In the genomic region with DNA sequence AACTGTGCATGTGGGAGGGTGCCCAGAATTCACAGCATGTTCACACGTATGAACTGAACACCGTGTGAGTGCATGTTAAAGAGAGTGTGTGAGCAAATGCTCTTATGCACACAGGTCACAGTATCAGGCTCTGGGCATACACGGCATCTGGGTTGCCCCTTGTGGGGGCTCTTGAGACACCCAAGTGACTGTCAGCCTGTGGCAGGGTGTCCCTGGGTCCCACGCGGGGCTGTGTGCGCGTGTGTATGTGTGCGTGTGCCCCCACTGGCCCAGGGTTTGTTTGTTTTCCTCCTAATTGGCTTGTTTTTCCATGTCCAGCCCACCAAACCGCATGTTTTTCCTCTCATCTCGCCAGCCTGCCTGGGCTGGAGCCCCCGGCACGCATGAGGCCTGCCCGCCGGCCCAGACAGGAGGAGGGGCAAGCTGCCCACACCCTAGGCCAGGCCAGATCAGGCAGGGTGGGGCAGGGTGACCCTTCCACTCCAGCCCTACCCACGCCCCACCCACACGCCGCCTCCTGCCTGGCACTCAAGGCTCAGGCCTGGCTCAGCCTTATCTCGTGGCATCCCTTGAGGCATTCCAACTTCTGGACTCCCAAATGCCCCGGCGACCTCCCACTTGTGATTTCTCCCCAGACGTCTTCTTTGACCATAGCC, we compare ENCODE assay signal across 19 cellular contexts. TPM values are rescaled to one million over a fixed set of nuclear protein-coding genes. Genes with fewer than 3 reads are reported as not detected.
DNase-seq lines count a peak whose midpoint lies in the region; ATAC-seq, FAIRE-seq and TF ChIP-seq lines count a peak whose summit lies in the region.
"Had no signal": no experiment of that assay in that cellular context is flagged by ENCODE, and none has a peak within 500 bp of the region (broad histone marks: within the 10 kb centered on the region; RNA-seq: fewer than 3 reads in every experiment).

No MANE protein-coding gene starts in this region.

- H3K27ac ChIP-seq in GM23338 (ENCODE audit: low read depth) (no peak overlapping the region), caudate nucleus (ENCODE audit: low read depth, low read length) (peak overlapping the region; percentile 4), kidney (ENCODE audit: low read depth in 2 of 2, low read length in 2 of 2) (peak overlapping the region in 1 of 2 donors; percentile 34), psoas muscle (peak overlapping the region; percentile 96), GM23248 (no peak overlapping the region)

- in situ Hi-C loops in GM23248 (cut with MboI) = no loop called here

- H3K4me1 ChIP-seq in GM23338 (ENCODE audit: insufficient read depth) (peaks cover 23% of the 10 kb centered on the region), kidney (ENCODE audit: control insufficient read depth in 1 of 2, insufficient read depth in 1 of 2, low read depth in 1 of 2, low read length in 2 of 2) (peaks cover 3 to 11% of the 10 kb centered on the region in 2 donors), psoas muscle (peaks cover 53% of the 10 kb centered on the region), GM23248 (ENCODE audit: insufficient read depth) (no peaks in the 10 kb centered on the region)

- no peaks in the 10 kb centered on the region for H3F3A ChIP-seq in GM23338 (replicated peaks; ENCODE audit: low read depth)
- no peaks in the 10 kb centered on the region for H3F3A ChIP-seq in GM23248 (ENCODE audit: insufficient read depth)

- H3K9me2 ChIP-seq in GM23338 (ENCODE audit: insufficient read depth) = no peaks in the 10 kb centered on the region
- no peaks in the 10 kb centered on the region for H3K9me2 ChIP-seq in GM23248 (ENCODE audit: insufficient read depth)

- TF ChIP-seq CTCF in GM23338 (conservative IDR thresholded peaks at IDR 0.05; ENCODE audit: low read depth in 2 of 2) (no peak), kidney (IDR thresholded peaks at IDR 0.05; ENCODE audit: borderline replicate concordance, extremely low read depth, insufficient read depth) (no peak), psoas muscle (IDR thresholded peaks at IDR 0.05) (no peak)

- no peak overlapping the region for H3K4me3 ChIP-seq in GM23338
- H3K4me3 ChIP-seq in kidney (ENCODE audit: low read length in 2 of 2) = no peak overlapping the region
- peak overlapping the region; percentile 50 for H3K4me3 ChIP-seq in psoas muscle
- no peak overlapping the region for H3K4me3 ChIP-seq in GM23248
- H3K4me3 ChIP-seq: MG63 had no signal

- H3K4me3 Mint-ChIP-seq in GM23338 = no peak overlapping the region; the same call in 2 of the 3 replicates
- H3K4me3 Mint-ChIP-seq in activated T-cell treated with anti-CD3 and anti-CD28 coated beads, Interleukin-2, amount 50 U/mL, for 4 hours = no peak overlapping the region
- H3K4me3 Mint-ChIP-seq: activated T-cell treated with anti-CD3 and anti-CD28 coated beads, Interleukin-2, amount 50 U/mL, for 24 hours; CD4-positive, CD25-positive, alpha-beta regulatory T cell; stimulated activated naive CD8-positive, alpha-beta T cell treated with anti-CD3 and anti-CD28 coated beads, Interleukin-15, amount 100 ng/mL, for 72 hours had no signal

- H2AFZ ChIP-seq in GM23338 (no peak overlapping the region), GM23248 (no peak overlapping the region)

- ATAC-seq in GM23338 = no peak
- ATAC-seq in psoas muscle = no peak
- no peak for ATAC-seq in GM21360 (IDR thresholded peaks at IDR 0.05; ENCODE audit: unreplicated experiment)
- no peak for ATAC-seq in activated T-cell treated with anti-CD3 and anti-CD28 coated beads, Interleukin-2, amount 50 U/mL, for 4 hours

- H3K27me3 ChIP-seq in GM23338 (ENCODE audit: insufficient read depth) (no peaks in the 10 kb centered on the region), psoas muscle (ENCODE audit: insufficient read depth in 3 of 3, low read length in 2 of 3) (no peaks in the 10 kb centered on the region), GM23248 (replicated peaks; ENCODE audit: insufficient read depth) (no peaks in the 10 kb centered on the region)
- H3K27me3 ChIP-seq: MG63 had no signal

- intact Hi-C loops in kidney (cut with DNase I) = no loop called here
- intact Hi-C loops in psoas muscle (cut with DNase I) = no loop called here

- no peaks in the 10 kb centered on the region for H3K79me2 ChIP-seq in GM23338 (replicated peaks; ENCODE audit: insufficient read depth)
- H3K79me2 ChIP-seq in GM23248 (ENCODE audit: insufficient read depth) = no peaks in the 10 kb centered on the region

- H3K27ac Mint-ChIP-seq in GM23338 = no peak overlapping the region
- H3K27ac Mint-ChIP-seq: activated T-cell treated with anti-CD3 and anti-CD28 coated beads, Interleukin-2, amount 50 U/mL, for 24 hours; CD4-positive, CD25-positive, alpha-beta regulatory T cell had no signal

- H3K4me1 Mint-ChIP-seq in GM23338 = peaks cover 41% of the 10 kb centered on the region
- H3K4me1 Mint-ChIP-seq in activated T-cell treated with anti-CD3 and anti-CD28 coated beads, Interleukin-2, amount 50 U/mL, for 4 hours (ENCODE audit: low read depth) = no peaks in the 10 kb centered on the region
- H3K4me1 Mint-ChIP-seq: CD4-positive, CD25-positive, alpha-beta regulatory T cell; stimulated activated naive CD8-positive, alpha-beta T cell treated with anti-CD3 and anti-CD28 coated beads, Interleukin-15, amount 100 ng/mL, for 72 hours had no signal

- 55 to 77% (median 67%) methylated on average over 21 of the region's 21 CpGs for WGBS in psoas muscle, 3 donors
- WGBS in GM23248 (ENCODE audit: low coverage in 1 of 2, low lambda C conversion rate in 2 of 2, missing lambda C conversion rate in 2 of 2), 2 experiments = 87 to 88% methylated on average over 16 to 21 of the region's 21 CpGs

- FAIRE-seq in kidney (lab: Jason Lieb, UNC) = no peak

- H3K36me3 ChIP-seq in GM23338 (ENCODE audit: insufficient read depth) (no peaks in the 10 kb centered on the region), kidney (ENCODE audit: control insufficient read depth in 1 of 2, insufficient read depth in 2 of 2, low read length in 2 of 2) (no peaks in the 10 kb centered on the region), psoas muscle (ENCODE audit: insufficient read depth in 1 of 2, low read depth in 1 of 2) (peaks cover 0 to 32% of the 10 kb centered on the region in 2 donors), GM23248 (ENCODE audit: low read depth) (no peaks in the 10 kb centered on the region)
- H3K36me3 ChIP-seq: breast epithelium, MG63 had no signal

- H3K9me3 ChIP-seq in kidney (ENCODE audit: control insufficient read depth in 1 of 2, low read length in 2 of 2) = no peaks in the 10 kb centered on the region
- H3K9me3 ChIP-seq in psoas muscle = no peaks in the 10 kb centered on the region
- H3K9me3 ChIP-seq in GM23248 (ENCODE audit: low read depth) = no peaks in the 10 kb centered on the region
- H3K9me3 ChIP-seq: breast epithelium, MG63 had no signal

- H3K27me3 Mint-ChIP-seq in GM23338 (ENCODE audit: insufficient read depth, low read depth, poor library complexity) = peaks cover 15% of the 10 kb centered on the region
- peaks cover 46% of the 10 kb centered on the region for H3K27me3 Mint-ChIP-seq in activated T-cell treated with anti-CD3 and anti-CD28 coated beads, Interleukin-2, amount 50 U/mL, for 4 hours (ENCODE audit: low read depth)

- H3K9me3 Mint-ChIP-seq in GM23338 = no peaks in the 10 kb centered on the region
- H3K9me3 Mint-ChIP-seq in activated T-cell treated with anti-CD3 and anti-CD28 coated beads, Interleukin-2, amount 50 U/mL, for 4 hours = peaks cover 3% of the 10 kb centered on the region
- H3K9me3 Mint-ChIP-seq: activated naive CD4-positive, alpha-beta T cell treated with anti-CD3 and anti-CD28 coated beads, Interleukin-2, amount 50 U/mL, for 72 hours; activated T-cell treated with anti-CD3 and anti-CD28 coated beads, Interleukin-2, amount 50 U/mL, for 24 hours; stimulated activated naive CD8-positive, alpha-beta T cell treated with anti-CD3 and anti-CD28 coated beads, Interleukin-15, amount 100 ng/mL, for 72 hours had no signal

- DNase-seq in GM23338 (ENCODE audit: low spot score) (no peak), caudate nucleus (lab: John Stamatoyannopoulos, UW) (no peak), kidney (peak; percentile 69), psoas muscle (peak in 1 of 2 donors; percentile 49), GM23248 (no peak), HCEC 1CT (no peak)
- DNase-seq in activated T-cell treated with anti-CD3 and anti-CD28 coated beads, Interleukin-2, amount 50 U/mL, for 4 hours = no peak
- DNase-seq: activated CD4-positive, alpha-beta T cell treated with anti-CD3 and anti-CD28 coated beads, Interleukin-2, amount 50 U/mL, for 48 hours; activated T-cell treated with anti-CD3 and anti-CD28 coated beads, Interleukin-2, amount 50 U/mL, for 24 hours; CD4-positive, CD25-positive, alpha-beta regulatory T cell; DMS79; MG63; NCI-H2227 treated with DMSO at 0.1 percent for 48 hours; RPMI8226; stimulated activated naive CD8-positive, alpha-beta T cell treated with anti-CD3 and anti-CD28 coated beads, Interleukin-15, amount 100 ng/mL, for 72 hours had no signal

- H4K20me1 ChIP-seq in GM23338 (replicated peaks; ENCODE audit: insufficient read depth) (no peaks in the 10 kb centered on the region; the same call in 1 of the 2 replicates), GM23248 (ENCODE audit: insufficient read depth) (no peaks in the 10 kb centered on the region)

- H3K4me2 ChIP-seq in GM23338 (peak overlapping the region; percentile 62; the same call in 1 of the 2 replicates), GM23248 (ENCODE audit: unreplicated experiment) (no peak overlapping the region)

- H3K36me3 Mint-ChIP-seq in GM23338 (ENCODE audit: low read depth) = no peaks in the 10 kb centered on the region
- no peaks in the 10 kb centered on the region for H3K36me3 Mint-ChIP-seq in activated T-cell treated with anti-CD3 and anti-CD28 coated beads, Interleukin-2, amount 50 U/mL, for 4 hours (ENCODE audit: insufficient read depth)
- H3K36me3 Mint-ChIP-seq: activated naive CD4-positive, alpha-beta T cell treated with anti-CD3 and anti-CD28 coated beads, Interleukin-2, amount 50 U/mL, for 72 hours; CD4-positive, CD25-positive, alpha-beta regulatory T cell had no signal

- peak overlapping the region in 1 of 2 donors; percentile 4 for H3K9ac ChIP-seq in kidney (ENCODE audit: low read length in 2 of 2)
- no peak overlapping the region for H3K9ac ChIP-seq in GM23248

RNA-seq across cellular contexts. Expression of a gene that starts 28.8 kb away (rescaled TPM):
- 1.1 and 1.9 TPM in 2 replicates for total RNA-seq in GM23338 (2014; rRNA removed; shearing (Covaris generic))
- polyA plus RNA-seq in GM23338 (2016; fragmentation: Nextera tagmentation; extraction: Ambion mirVana) = 0.59 and 0.73 TPM in 2 replicates
- 3.7 TPM for total RNA-seq in kidney
- polyA plus RNA-seq in kidney (ENCODE audit: insufficient read depth, low read depth, low replicate concordance) = 1.7 TPM
- total RNA-seq in psoas muscle = 10 to 100 TPM; 32.3 to 85.1 (median 54.7) TPM
- polyA plus RNA-seq in psoas muscle = 10 to 100 TPM; 59.9 to 97.4 (median 64.4) TPM
- not detected in 2 replicates for total RNA-seq in GM23248 (2014; rRNA removed; shearing (Covaris generic))
- not detected in 2 replicates for polyA plus RNA-seq in GM23248 (2016; fragmentation: Nextera tagmentation; extraction: Ambion mirVana)
- under 1 TPM in 1 of 3 donors, not detected in 2; 0.18 TPM for total RNA-seq in activated T-cell treated with anti-CD3 and anti-CD28 coated beads, Interleukin-2, amount 50 U/mL, for 4 hours
- total RNA-seq: CD4-positive, CD25-positive, alpha-beta regulatory T cell; pulmonary artery endothelial cell had no signal
- polyA plus RNA-seq: CD4-positive, CD25-positive, alpha-beta regulatory T cell had no signal

RNA-seq across cellular contexts. Expression of a gene that starts 37.9 kb away (rescaled TPM):
- total RNA-seq in GM23338 (2014; rRNA removed; shearing (Covaris generic)) = 9.2 and 13.8 TPM in 2 replicates
- polyA plus RNA-seq in GM23338 (2016; fragmentation: Nextera tagmentation; extraction: Ambion mirVana) (17.5 and 19.7 TPM in 2 replicates), kidney (ENCODE audit: insufficient read depth, low read depth, low replicate concordance) (2.7 TPM), psoas muscle (1 to 10 TPM in 1 of 3 donors, under 1 TPM in 2; 0.35 to 1.2 (median 0.39) TPM), GM23248 (2016; fragmentation: Nextera tagmentation; extraction: Ambion mirVana) (0.35 TPM in 1 of 2 replicates, not detected in the other)
- total RNA-seq in kidney (0.22 TPM), psoas muscle (under 1 TPM in 3 of 4 donors, not detected in 1; 0.20 to 0.64 (median 0.26) TPM)
- total RNA-seq in GM23248 (2014; rRNA removed; shearing (Covaris generic)) = not detected in 2 replicates
- total RNA-seq in activated T-cell treated with anti-CD3 and anti-CD28 coated beads, Interleukin-2, amount 50 U/mL, for 4 hours = not detected

RNA-seq across cellular contexts. Expression of a gene that starts 51.2 kb away (rescaled TPM):
- total RNA-seq in GM23338 (2014; rRNA removed; shearing (Covaris generic)) = 19.9 and 25.1 TPM in 2 replicates
- polyA plus RNA-seq in GM23338 (2016; fragmentation: Nextera tagmentation; extraction: Ambion mirVana) (16.4 and 18.5 TPM in 2 replicates), kidney (ENCODE audit: insufficient read depth, low read depth, low replicate concordance) (73.8 TPM), psoas muscle (100 to 1,000 TPM in 1 of 3 donors, 10 to 100 TPM in 2; 58.5 to 124 (median 70.1) TPM), GM23248 (2016; fragmentation: Nextera tagmentation; extraction: Ambion mirVana) (21.0 and 25.0 TPM in 2 replicates)
- total RNA-seq in kidney (21.9 TPM), psoas muscle (10 to 100 TPM; 63.1 to 84.7 (median 68.3) TPM)
- total RNA-seq in GM23248 (2014; rRNA removed; shearing (Covaris generic)) = 16.9 and 28.7 TPM in 2 replicates
- 10 to 100 TPM; 26.6 to 30.2 (median 29.9) TPM for total RNA-seq in activated T-cell treated with anti-CD3 and anti-CD28 coated beads, Interleukin-2, amount 50 U/mL, for 4 hours

RNA-seq across cellular contexts. Expression of a gene that starts 59.6 kb away (rescaled TPM):
- 12.9 and 20.6 TPM in 2 replicates for total RNA-seq in GM23338 (2014; rRNA removed; shearing (Covaris generic))
- polyA plus RNA-seq in GM23338 (2016; fragmentation: Nextera tagmentation; extraction: Ambion mirVana) (17.9 and 23.2 TPM in 2 replicates), kidney (ENCODE audit: insufficient read depth, low read depth, low replicate concordance) (175 TPM), psoas muscle (10 to 100 TPM; 52.7 to 96.5 (median 95.8) TPM), GM23248 (2016; fragmentation: Nextera tagmentation; extraction: Ambion mirVana) (148 and 161 TPM in 2 replicates)
- total RNA-seq in kidney (92.0 TPM), psoas muscle (100 to 1,000 TPM in 2 of 4 donors, 10 to 100 TPM in 2; 79.4 to 109 (median 93.8) TPM)
- total RNA-seq in GM23248 (2014; rRNA removed; shearing (Covaris generic)) = 77.1 and 130 TPM in 2 replicates
- 10 to 100 TPM; 58.8 to 69.2 (median 64.2) TPM for total RNA-seq in activated T-cell treated with anti-CD3 and anti-CD28 coated beads, Interleukin-2, amount 50 U/mL, for 4 hours

Comparison
In these comparisons a context has a peak if more than half of its experiments do, and no peak if none do; other contexts are left out.
1. H3K27ac ChIP-seq: peak in caudate nucleus (single experiment) and psoas muscle (single experiment); none in GM23338 (single experiment) and GM23248 (single experiment).